ENCODE assay signal across 8 cellular contexts in the genomic region with DNA sequence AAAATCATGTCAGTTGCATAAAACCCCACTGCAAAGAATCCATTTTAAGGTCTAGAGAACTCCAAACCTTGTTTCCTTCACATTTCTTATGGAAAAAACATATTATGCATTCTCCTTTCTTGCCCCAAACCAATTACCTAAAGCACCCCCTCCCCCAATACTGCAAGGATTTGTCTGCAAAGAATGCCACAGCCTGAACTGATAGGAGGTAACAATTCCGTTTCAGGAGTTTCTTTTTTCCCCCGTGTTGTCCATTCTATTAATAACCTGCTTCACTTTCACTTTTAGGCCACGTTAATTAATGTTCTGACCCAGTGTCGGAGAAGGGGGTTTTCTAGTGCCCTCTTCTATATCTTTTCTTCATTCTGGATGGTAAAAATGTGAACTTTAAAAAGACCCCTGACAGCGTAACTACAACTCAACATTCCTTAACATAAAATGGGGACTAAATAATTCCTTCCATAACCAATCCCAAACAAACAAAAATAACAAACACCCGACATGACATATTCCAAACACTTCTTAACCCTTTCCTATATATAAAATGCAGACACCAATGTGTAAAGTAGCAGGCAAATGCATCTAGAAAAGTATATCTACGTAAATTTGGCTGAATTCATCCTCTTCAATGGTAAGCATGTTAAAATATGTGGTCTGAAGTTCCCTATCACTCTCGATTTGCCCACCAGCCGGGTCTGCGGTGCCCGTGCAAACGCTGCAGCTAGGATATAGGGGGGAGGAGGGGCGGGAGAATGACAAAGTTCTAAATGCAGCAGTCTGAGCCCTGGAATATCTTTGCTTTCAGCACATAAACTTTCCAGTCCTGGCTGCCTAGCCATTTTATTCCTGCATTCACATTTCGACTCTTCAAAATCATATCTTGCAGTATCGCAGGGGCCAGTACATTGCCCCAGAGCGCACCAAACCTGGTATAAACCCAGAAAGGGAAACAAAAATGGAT. TPM values are rescaled to one million over a fixed set of nuclear protein-coding genes. Genes with fewer than 3 reads are reported as not detected.
DNase-seq lines count a peak whose midpoint lies in the region; ATAC-seq and TF ChIP-seq lines count a peak whose summit lies in the region.
"Had no signal": no experiment of that assay in that cellular context is flagged by ENCODE, and none has a peak within 500 bp of the region (broad histone marks: within the 10 kb centered on the region; RNA-seq: fewer than 3 reads in every experiment).

No MANE protein-coding gene starts in this region.

- H3K36me3 ChIP-seq in NT2/D1 (ENCODE audit: insufficient read depth, insufficient read length, low read length) (no peaks in the 10 kb centered on the region), skeletal muscle satellite cell (ENCODE audit: insufficient read depth, low read length) (peaks cover 2% of the 10 kb centered on the region)

- H3K9me3 ChIP-seq in NT2/D1 (ENCODE audit: insufficient read depth, low read length) = no peaks in the 10 kb centered on the region
- H3K9me3 ChIP-seq in skeletal muscle satellite cell (replicated peaks; ENCODE audit: low read length) = no peaks in the 10 kb centered on the region

- TF ChIP-seq CTCF in GM12864 (IDR thresholded peaks at IDR 0.05; ENCODE audit: low read depth, low read length, missing control alignments) (no peak), epithelial cell of proximal tubule (conservative IDR thresholded peaks at IDR 0.05; ENCODE audit: low read depth, low read length) (no peak)

- H3K9ac ChIP-seq in NT2/D1 (ENCODE audit: insufficient read length, low read depth) (no peak overlapping the region), skeletal muscle satellite cell (ENCODE audit: low read depth, low read length) (peak overlapping the region; percentile 29)

- DNase-seq in GM12864 (ENCODE audit: low read depth) (no peak), NT2/D1 (ENCODE audit: low read depth, low spot score) (no peak), epithelial cell of proximal tubule (ENCODE audit: low read depth) (no peak), KBM-7 (no peak)
- DNase-seq: NCI-H526 treated with DMSO at 0.1 percent for 48 hours had no signal

- peaks cover 92% of the 10 kb centered on the region for H3K27me3 ChIP-seq in NT2/D1 (ENCODE audit: insufficient read depth, insufficient read length)
- H3K27me3 ChIP-seq in skeletal muscle satellite cell (ENCODE audit: control insufficient read depth, insufficient read depth, low read length) = peaks cover 80% of the 10 kb centered on the region

- in situ Hi-C loops in KBM-7 (cut with MboI; ENCODE audit: low pct_unique_long_range_greater_than_20kb, low sequenced_read_pairs) = no loop called here

- peak overlapping the region; percentile 87 for H3K4me2 ChIP-seq in skeletal muscle satellite cell (ENCODE audit: low read length)

- ATAC-seq in GM21515 (IDR thresholded peaks at IDR 0.05; ENCODE audit: unreplicated experiment) (no peak), HG03039 (IDR thresholded peaks at IDR 0.05; ENCODE audit: unreplicated experiment) (no peak)

- H3K4me1 ChIP-seq in NT2/D1 (ENCODE audit: insufficient read depth, insufficient read length) = peaks cover 3% of the 10 kb centered on the region
- H3K4me1 ChIP-seq in skeletal muscle satellite cell (ENCODE audit: control insufficient read depth, insufficient read depth, low read length) = peaks cover 18% of the 10 kb centered on the region

- H3K4me3 ChIP-seq in GM12864 (ENCODE audit: low read depth, low read length) (peak overlapping the region; percentile 60), NT2/D1 (ENCODE audit: insufficient read length, low read depth) (peak overlapping the region; percentile 4), epithelial cell of proximal tubule (ENCODE audit: low read depth, low read length) (peak overlapping the region; percentile 31), skeletal muscle satellite cell (ENCODE audit: low read length) (peak overlapping the region; percentile 68)

RNA-seq across cellular contexts. Expression of a gene that starts 1.0 kb away (rescaled TPM):
- 0.72 and 1.1 TPM in 2 replicates for total RNA-seq in epithelial cell of proximal tubule
- total RNA-seq in skeletal muscle satellite cell (2012; rRNA removed) = 29.2 and 36.9 TPM in 2 replicates

Comparison
In these comparisons a context has a peak if more than half of its experiments do, and no peak if none do; other contexts are left out.
1. H3K4me3 ChIP-seq: peak in every context shown above with its lines; median percentile 68 in skeletal muscle satellite cell; 60 in GM12864; 31 in epithelial cell of proximal tubule; 4 in NT2/D1.